ENCODE assay signal across 6 cellular contexts in the genomic region with DNA sequence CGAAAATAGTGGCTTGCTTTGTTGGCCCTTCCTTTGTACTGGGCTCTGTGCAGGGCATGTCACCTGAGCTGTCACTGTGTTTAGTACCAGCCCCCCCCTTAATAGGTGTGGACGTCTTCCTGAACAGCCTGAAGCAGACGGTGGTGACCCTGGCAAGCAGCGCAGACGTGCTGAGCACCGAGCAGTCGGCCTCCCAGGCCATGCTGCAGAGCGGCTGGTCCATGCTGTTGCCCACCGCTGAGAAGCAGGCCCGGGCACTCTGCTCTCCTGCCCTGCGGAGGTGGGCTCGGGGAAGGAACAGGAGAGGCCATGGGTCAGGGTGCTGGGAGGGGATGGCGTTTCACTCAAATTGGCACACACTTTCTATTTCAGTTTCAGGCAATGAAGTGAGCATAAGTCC. TPM values are rescaled to one million over a fixed set of nuclear protein-coding genes. Genes with fewer than 3 reads are reported as not detected.
"Had no signal": no experiment of that assay in that cellular context is flagged by ENCODE, and none has a peak within 500 bp of the region (broad histone marks: within the 10 kb centered on the region; RNA-seq: fewer than 3 reads in every experiment).

No MANE protein-coding gene starts in this region.

RNA-seq across cellular contexts. Expression of a gene that starts 22.8 kb away (rescaled TPM):
- total RNA-seq: GM23248, H4, HepG2, HFFc6, HT1080 had no signal
- polyA plus RNA-seq: GM23248, HepG2, IgD-negative memory B cell had no signal

RNA-seq across cellular contexts. Expression of a gene that starts 43.3 kb away (rescaled TPM):
- total RNA-seq: H4, HT1080 had no signal
- polyA plus RNA-seq: GM23248, IgD-negative memory B cell had no signal
